Comparison of ENCODE assay signal across 1 cellular context in the genomic region with DNA sequence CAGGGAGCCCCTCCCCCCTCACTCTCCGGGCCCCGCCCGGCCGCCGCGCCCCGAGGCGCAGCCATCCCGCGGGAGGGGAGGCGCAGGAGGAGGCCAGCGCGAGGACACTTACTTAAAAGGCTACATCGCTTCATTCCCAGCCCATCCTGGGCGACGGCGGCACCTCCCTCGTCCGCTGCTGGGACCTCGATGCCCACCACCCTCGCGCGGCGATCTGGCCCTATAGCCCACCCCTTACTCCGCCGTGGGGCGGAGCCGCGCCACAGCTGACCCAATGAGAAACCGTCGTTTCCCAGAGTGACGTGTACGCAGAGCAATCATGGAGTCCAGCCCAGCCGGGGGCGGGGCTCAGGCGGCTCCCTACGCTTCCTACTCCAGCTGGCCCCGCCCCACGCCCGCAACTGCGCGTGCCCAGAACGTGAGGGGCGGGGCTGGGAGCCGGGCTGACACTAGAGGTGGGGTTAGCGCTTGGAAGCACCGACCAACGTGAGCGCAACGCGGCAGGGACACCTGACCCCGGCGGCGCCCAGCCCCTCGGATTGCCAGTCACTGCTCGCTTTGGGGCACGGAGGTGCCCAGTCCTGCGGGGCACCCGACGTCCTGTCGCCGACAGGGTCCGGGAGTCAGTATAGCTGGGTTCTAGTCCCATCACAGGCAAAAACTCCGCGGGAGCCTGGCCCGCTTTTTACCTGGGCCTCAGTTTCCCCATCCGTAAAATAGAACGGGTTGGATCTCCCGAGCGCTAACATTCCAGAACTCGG.
TF ChIP-seq lines count a peak whose summit lies in the region.

A gene (minus strand): TSS at position 222 of the 761 bp plus-strand sequence. CDS start 16,165 bp downstream, outside the sequence.

TF ChIP-seq in HepG2, 621 proteins besides CTCF, POLR2A, EP300 and RAD21 (continued from another document and continues in another):
- TF ChIP-seq MEIS1 (CRISPR knock-in tag; IDR thresholded peaks at IDR 0.05; ENCODE audit: borderline replicate concordance) (no peak), CREB1 (IDR thresholded peaks at IDR 0.05) (peak; percentile 87), CREB1 (CRISPR knock-in tag; IDR thresholded peaks at IDR 0.05) (no peak), ZSCAN9 (CRISPR knock-in tag; IDR thresholded peaks at IDR 0.05; ENCODE audit: borderline replicate concordance) (no peak), ZKSCAN1 (IDR thresholded peaks at IDR 0.05; ENCODE audit: low read length) (no peak), HDAC2 (CRISPR knock-in tag; IDR thresholded peaks at IDR 0.05) (no peak), ZKSCAN5 (CRISPR knock-in tag; IDR thresholded peaks at IDR 0.05) (no peak), CREM (IDR thresholded peaks at IDR 0.05) (0 out of 2 replicates have a peak, but pooled peaks have one; percentile 21), CREM (CRISPR knock-in tag; IDR thresholded peaks at IDR 0.05) (no peak), ZNF30 (CRISPR knock-in tag; IDR thresholded peaks at IDR 0.05) (peak; percentile 52; the same call in 1 of the 2 replicates), MIER3 (CRISPR knock-in tag; IDR thresholded peaks at IDR 0.05; ENCODE audit: borderline replicate concordance) (0 out of 2 replicates have a peak, but pooled peaks have one; percentile 20), GFI1 (CRISPR knock-in tag; IDR thresholded peaks at IDR 0.05; ENCODE audit: borderline replicate concordance) (no peak; the same call in 1 of the 2 replicates), TRIM24 (CRISPR knock-in tag; IDR thresholded peaks at IDR 0.05) (no peak), ADNP (CRISPR knock-in tag; IDR thresholded peaks at IDR 0.05) (no peak), ZNF367 (CRISPR knock-in tag; IDR thresholded peaks at IDR 0.05; ENCODE audit: borderline replicate concordance) (no peak), PHF8 (CRISPR knock-in tag; IDR thresholded peaks at IDR 0.05) (peak; percentile 60), ZNF354B (CRISPR knock-in tag; IDR thresholded peaks at IDR 0.05) (no peak), ZBTB7B (CRISPR knock-in tag; IDR thresholded peaks at IDR 0.05) (no peak; the same call in 1 of the 2 replicates), ZNF709 (CRISPR knock-in tag; IDR thresholded peaks at IDR 0.05) (0 out of 2 replicates have a peak, but pooled peaks have one; percentile 70), ZNF20 (CRISPR knock-in tag; IDR thresholded peaks at IDR 0.05) (no peak), POGZ (CRISPR knock-in tag; IDR thresholded peaks at IDR 0.05) (peak; percentile 8; the same call in 1 of the 2 replicates)
- TF ChIP-seq, protein P1, sequence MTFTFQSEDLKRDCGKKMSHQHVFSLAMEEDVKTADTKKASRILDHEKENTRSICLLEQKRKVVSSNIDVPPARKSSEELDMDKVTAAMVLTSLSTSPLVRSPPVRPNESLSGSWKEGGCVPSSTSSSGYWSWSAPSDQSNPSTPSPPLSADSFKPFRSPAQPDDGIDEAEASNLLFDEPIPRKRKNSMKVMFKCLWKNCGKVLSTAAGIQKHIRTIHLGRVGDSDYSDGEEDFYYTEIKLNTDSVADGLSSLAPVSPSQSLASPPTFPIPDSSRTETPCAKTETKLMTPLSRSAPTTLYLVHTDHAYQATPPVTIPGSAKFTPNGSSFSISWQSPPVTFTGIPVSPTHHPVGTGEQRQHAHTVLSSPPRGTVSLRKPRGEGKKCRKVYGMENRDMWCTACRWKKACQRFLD (CRISPR knock-in tag; IDR thresholded peaks at IDR 0.05; ENCODE audit: borderline replicate concordance), result peak; percentile 54; the same call in 1 of the 2 replicates
- TF ChIP-seq, protein P2, sequence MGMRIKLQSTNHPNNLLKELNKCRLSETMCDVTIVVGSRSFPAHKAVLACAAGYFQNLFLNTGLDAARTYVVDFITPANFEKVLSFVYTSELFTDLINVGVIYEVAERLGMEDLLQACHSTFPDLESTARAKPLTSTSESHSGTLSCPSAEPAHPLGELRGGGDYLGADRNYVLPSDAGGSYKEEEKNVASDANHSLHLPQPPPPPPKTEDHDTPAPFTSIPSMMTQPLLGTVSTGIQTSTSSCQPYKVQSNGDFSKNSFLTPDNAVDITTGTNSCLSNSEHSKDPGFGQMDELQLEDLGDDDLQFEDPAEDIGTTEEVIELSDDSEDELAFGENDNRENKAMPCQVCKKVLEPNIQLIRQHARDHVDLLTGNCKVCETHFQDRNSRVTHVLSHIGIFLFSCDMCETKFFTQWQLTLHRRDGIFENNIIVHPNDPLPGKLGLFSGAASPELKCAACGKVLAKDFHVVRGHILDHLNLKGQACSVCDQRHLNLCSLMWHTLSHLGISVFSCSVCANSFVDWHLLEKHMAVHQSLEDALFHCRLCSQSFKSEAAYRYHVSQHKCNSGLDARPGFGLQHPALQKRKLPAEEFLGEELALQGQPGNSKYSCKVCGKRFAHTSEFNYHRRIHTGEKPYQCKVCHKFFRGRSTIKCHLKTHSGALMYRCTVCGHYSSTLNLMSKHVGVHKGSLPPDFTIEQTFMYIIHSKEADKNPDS (CRISPR knock-in tag; IDR thresholded peaks at IDR 0.05), result no peak
- TF ChIP-seq, protein P3, sequence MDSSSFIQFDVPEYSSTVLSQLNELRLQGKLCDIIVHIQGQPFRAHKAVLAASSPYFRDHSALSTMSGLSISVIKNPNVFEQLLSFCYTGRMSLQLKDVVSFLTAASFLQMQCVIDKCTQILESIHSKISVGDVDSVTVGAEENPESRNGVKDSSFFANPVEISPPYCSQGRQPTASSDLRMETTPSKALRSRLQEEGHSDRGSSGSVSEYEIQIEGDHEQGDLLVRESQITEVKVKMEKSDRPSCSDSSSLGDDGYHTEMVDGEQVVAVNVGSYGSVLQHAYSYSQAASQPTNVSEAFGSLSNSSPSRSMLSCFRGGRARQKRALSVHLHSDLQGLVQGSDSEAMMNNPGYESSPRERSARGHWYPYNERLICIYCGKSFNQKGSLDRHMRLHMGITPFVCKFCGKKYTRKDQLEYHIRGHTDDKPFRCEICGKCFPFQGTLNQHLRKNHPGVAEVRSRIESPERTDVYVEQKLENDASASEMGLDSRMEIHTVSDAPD (CRISPR knock-in tag; IDR thresholded peaks at IDR 0.05), result no peak
- TF ChIP-seq, protein P4, sequence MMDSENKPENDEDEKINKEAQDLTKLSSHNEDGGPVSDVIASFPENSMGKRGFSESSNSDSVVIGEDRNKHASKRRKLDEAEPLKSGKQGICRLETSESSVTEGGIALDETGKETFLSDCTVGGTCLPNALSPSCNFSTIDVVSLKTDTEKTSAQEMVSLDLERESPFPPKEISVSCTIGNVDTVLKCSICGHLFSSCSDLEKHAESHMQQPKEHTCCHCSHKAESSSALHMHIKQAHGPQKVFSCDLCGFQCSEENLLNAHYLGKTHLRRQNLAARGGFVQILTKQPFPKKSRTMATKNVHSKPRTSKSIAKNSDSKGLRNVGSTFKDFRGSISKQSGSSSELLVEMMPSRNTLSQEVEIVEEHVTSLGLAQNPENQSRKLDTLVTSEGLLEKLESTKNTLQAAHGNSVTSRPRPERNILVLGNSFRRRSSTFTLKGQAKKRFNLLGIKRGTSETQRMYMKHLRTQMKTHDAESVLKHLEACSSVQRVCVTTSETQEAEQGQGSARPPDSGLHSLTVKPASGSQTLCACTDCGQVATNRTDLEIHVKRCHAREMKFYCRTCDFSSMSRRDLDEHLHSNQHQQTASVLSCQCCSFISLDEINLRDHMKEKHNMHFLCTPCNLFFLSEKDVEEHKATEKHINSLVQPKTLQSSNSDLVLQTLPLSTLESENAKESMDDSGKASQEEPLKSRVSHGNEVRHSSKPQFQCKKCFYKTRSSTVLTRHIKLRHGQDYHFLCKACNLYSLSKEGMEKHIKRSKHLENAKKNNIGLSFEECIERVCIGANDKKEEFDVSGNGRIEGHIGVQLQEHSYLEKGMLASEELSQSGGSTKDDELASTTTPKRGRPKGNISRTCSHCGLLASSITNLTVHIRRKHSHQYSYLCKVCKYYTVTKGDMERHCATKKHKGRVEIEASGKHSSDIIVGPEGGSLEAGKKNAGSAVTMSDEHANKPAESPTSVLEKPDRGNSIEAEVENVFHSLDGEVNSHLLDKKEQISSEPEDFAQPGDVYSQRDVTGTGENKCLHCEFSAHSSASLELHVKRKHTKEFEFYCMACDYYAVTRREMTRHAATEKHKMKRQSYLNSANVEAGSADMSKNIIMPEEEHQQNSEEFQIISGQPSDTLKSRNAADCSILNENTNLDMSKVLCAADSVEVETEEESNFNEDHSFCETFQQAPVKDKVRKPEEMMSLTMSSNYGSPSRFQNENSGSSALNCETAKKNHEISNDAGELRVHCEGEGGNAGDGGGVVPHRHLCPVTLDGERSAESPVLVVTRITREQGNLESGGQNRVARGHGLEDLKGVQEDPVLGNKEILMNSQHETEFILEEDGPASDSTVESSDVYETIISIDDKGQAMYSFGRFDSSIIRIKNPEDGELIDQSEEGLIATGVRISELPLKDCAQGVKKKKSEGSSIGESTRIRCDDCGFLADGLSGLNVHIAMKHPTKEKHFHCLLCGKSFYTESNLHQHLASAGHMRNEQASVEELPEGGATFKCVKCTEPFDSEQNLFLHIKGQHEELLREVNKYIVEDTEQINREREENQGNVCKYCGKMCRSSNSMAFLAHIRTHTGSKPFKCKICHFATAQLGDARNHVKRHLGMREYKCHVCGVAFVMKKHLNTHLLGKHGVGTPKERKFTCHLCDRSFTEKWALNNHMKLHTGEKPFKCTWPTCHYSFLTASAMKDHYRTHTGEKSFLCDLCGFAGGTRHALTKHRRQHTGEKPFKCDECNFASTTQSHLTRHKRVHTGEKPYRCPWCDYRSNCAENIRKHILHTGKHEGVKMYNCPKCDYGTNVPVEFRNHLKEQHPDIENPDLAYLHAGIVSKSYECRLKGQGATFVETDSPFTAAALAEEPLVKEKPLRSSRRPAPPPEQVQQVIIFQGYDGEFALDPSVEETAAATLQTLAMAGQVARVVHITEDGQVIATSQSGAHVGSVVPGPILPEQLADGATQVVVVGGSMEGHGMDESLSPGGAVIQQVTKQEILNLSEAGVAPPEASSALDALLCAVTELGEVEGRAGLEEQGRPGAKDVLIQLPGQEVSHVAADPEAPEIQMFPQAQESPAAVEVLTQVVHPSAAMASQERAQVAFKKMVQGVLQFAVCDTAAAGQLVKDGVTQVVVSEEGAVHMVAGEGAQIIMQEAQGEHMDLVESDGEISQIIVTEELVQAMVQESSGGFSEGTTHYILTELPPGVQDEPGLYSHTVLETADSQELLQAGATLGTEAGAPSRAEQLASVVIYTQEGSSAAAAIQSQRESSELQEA (CRISPR knock-in tag; IDR thresholded peaks at IDR 0.05; ENCODE audit: not compliant biosample characterization), result no peak
- TF ChIP-seq, protein P5, sequence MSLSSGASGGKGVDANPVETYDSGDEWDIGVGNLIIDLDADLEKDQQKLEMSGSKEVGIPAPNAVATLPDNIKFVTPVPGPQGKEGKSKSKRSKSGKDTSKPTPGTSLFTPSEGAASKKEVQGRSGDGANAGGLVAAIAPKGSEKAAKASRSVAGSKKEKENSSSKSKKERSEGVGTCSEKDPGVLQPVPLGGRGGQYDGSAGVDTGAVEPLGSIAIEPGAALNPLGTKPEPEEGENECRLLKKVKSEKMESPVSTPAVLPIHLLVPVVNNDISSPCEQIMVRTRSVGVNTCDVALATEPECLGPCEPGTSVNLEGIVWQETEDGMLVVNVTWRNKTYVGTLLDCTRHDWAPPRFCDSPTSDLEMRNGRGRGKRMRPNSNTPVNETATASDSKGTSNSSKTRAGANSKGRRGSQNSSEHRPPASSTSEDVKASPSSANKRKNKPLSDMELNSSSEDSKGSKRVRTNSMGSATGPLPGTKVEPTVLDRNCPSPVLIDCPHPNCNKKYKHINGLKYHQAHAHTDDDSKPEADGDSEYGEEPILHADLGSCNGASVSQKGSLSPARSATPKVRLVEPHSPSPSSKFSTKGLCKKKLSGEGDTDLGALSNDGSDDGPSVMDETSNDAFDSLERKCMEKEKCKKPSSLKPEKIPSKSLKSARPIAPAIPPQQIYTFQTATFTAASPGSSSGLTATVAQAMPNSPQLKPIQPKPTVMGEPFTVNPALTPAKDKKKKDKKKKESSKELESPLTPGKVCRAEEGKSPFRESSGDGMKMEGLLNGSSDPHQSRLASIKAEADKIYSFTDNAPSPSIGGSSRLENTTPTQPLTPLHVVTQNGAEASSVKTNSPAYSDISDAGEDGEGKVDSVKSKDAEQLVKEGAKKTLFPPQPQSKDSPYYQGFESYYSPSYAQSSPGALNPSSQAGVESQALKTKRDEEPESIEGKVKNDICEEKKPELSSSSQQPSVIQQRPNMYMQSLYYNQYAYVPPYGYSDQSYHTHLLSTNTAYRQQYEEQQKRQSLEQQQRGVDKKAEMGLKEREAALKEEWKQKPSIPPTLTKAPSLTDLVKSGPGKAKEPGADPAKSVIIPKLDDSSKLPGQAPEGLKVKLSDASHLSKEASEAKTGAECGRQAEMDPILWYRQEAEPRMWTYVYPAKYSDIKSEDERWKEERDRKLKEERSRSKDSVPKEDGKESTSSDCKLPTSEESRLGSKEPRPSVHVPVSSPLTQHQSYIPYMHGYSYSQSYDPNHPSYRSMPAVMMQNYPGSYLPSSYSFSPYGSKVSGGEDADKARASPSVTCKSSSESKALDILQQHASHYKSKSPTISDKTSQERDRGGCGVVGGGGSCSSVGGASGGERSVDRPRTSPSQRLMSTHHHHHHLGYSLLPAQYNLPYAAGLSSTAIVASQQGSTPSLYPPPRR (CRISPR knock-in tag; IDR thresholded peaks at IDR 0.05; ENCODE audit: borderline replicate concordance), result no peak
- TF ChIP-seq, protein P6, sequence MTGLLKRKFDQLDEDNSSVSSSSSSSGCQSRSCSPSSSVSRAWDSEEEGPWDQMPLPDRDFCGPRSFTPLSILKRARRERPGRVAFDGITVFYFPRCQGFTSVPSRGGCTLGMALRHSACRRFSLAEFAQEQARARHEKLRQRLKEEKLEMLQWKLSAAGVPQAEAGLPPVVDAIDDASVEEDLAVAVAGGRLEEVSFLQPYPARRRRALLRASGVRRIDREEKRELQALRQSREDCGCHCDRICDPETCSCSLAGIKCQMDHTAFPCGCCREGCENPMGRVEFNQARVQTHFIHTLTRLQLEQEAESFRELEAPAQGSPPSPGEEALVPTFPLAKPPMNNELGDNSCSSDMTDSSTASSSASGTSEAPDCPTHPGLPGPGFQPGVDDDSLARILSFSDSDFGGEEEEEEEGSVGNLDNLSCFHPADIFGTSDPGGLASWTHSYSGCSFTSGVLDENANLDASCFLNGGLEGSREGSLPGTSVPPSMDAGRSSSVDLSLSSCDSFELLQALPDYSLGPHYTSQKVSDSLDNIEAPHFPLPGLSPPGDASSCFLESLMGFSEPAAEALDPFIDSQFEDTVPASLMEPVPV (CRISPR knock-in tag; IDR thresholded peaks at IDR 0.05), result no peak
- TF ChIP-seq, protein P7, sequence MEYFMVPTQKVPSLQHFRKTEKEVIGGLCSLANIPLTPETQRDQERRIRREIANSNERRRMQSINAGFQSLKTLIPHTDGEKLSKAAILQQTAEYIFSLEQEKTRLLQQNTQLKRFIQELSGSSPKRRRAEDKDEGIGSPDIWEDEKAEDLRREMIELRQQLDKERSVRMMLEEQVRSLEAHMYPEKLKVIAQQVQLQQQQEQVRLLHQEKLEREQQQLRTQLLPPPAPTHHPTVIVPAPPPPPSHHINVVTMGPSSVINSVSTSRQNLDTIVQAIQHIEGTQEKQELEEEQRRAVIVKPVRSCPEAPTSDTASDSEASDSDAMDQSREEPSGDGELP (IDR thresholded peaks at IDR 0.05; ENCODE audit: borderline replicate concordance, low read depth), result peak; percentile 55; the same call in 1 of the 2 replicates
- TF ChIP-seq, protein P8, sequence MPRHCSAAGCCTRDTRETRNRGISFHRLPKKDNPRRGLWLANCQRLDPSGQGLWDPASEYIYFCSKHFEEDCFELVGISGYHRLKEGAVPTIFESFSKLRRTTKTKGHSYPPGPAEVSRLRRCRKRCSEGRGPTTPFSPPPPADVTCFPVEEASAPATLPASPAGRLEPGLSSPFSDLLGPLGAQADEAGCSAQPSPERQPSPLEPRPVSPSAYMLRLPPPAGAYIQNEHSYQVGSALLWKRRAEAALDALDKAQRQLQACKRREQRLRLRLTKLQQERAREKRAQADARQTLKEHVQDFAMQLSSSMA (CRISPR knock-in tag; IDR thresholded peaks at IDR 0.05), result no peak
